Comparison of ENCODE assay signal across 16 cellular contexts in the genomic region with DNA sequence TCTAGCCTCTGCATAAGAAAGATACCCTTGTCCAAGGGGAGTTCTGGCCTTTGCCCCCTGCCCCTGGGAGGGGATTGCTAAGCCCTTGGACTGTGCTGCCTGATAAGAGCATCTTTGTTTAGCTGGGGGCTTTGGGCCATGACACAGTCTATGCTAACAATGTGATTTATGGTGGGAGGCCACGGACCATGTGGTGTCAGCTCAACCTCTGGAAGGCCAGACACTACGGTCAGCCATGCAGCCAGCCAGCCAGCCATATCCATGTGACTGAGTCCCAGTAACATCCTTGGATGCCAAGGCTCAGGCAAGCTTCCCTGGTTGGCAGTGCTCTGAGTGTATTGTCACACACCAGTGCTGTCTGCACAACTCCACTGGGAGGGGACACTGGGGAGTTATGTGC.
A peak's percentile ranks its signal among the peaks of the same experiment; 100 is the strongest.
DNase-seq lines count a peak whose midpoint lies in the region; TF ChIP-seq lines count a peak whose summit lies in the region.
"Had no signal": no experiment of that assay in that cellular context is flagged by ENCODE, and none has a peak within 500 bp of the region (broad histone marks: within the 10 kb centered on the region; RNA-seq: fewer than 3 reads in every experiment).

No MANE protein-coding gene starts in this region.

- H3K4ac ChIP-seq in neuronal stem cell (ENCODE audit: low read length) = no peak overlapping the region

- H3K4me1 ChIP-seq in neuronal stem cell (ENCODE audit: control insufficient read depth in 2 of 2, insufficient read depth in 1 of 2, low read depth in 1 of 2, low read length in 2 of 2) (peaks cover 4 to 22% of the 10 kb centered on the region in 2 donors), vagina (peaks cover 40% of the 10 kb centered on the region)

- H3K14ac ChIP-seq in neuronal stem cell (ENCODE audit: low read length) = no peak overlapping the region

- no peak overlapping the region for H4K91ac ChIP-seq in neuronal stem cell (ENCODE audit: low read depth, low read length, poor library complexity)

- no peak overlapping the region for H3K4me2 ChIP-seq in neuronal stem cell (ENCODE audit: insufficient read depth, low read length, poor library complexity, severe bottlenecking)

- H2BK120ac ChIP-seq in neuronal stem cell (ENCODE audit: low read depth, low read length) = no peak overlapping the region

- H3K36me3 ChIP-seq in neuronal stem cell (replicated peaks in 1 of 2; ENCODE audit: control insufficient read depth in 2 of 2, insufficient read depth in 2 of 2, low read length in 2 of 2) = no peaks in the 10 kb centered on the region
- no peaks in the 10 kb centered on the region for H3K36me3 ChIP-seq in vagina

- H3K23ac ChIP-seq in neuronal stem cell (ENCODE audit: low read depth, low read length, poor library complexity) = no peak overlapping the region

- DNase-seq in NCI-H82 (lab: John Stamatoyannopoulos, UW) (peak; percentile 12), NCI-H82 treated with DMSO at 0.1 percent for 48 hours (lab: John Stamatoyannopoulos, UW; ENCODE audit: unreplicated experiment) (no peak), medulla oblongata (ENCODE audit: extremely low spot score) (peak; percentile 6), neuronal stem cell (ENCODE audit: low spot score) (no peak), vagina (ENCODE audit: extremely low spot score in 2 of 2) (peak; percentile 64 to 74), GF-D8 (lab: John Stamatoyannopoulos, UW) (no peak), Kasumi-1 (lab: John Stamatoyannopoulos, UW) (no peak)
- no peak for DNase-seq in activated naive CD4-positive, alpha-beta T cell (lab: John Stamatoyannopoulos, UW)
- DNase-seq: CD8-positive, alpha-beta T cell; COR-L47; DMS153; DMS79 treated with DMSO at 0.1 percent for 48 hours; EL; HCEC 1CT; HFFc6 had no signal

- H2AFZ ChIP-seq in neuronal stem cell (ENCODE audit: low read length) = no peak overlapping the region

- no peak overlapping the region for H4K8ac ChIP-seq in neuronal stem cell (ENCODE audit: low read depth, low read length)

- no CpG with 5 or more reads among the region's 2 CpGs for WGBS in neuronal stem cell (ENCODE audit: extremely low coverage in 2 of 2, insufficient read length in 2 of 2, insufficient replicate concordance in 1 of 2), 2 donors

- intact Hi-C loops in vagina (cut with DNase I) = no loop called here

- H2BK12ac ChIP-seq in neuronal stem cell (ENCODE audit: low read length) = no peak overlapping the region

- TF ChIP-seq POLR2A in vagina (IDR thresholded peaks at IDR 0.05) = no peak

- H3K18ac ChIP-seq in neuronal stem cell (ENCODE audit: low read length) = peak overlapping the region; percentile 8

- H2BK5ac ChIP-seq in neuronal stem cell (ENCODE audit: low read length) = no peak overlapping the region

- H3K4me3 ChIP-seq in neuronal stem cell (ENCODE audit: low read length in 2 of 2) = no peak overlapping the region
- no peak overlapping the region for H3K4me3 ChIP-seq in vagina

- no peak overlapping the region for H2BK15ac ChIP-seq in neuronal stem cell (ENCODE audit: low read length)

- H3K27ac ChIP-seq in neuronal stem cell (replicated peaks; ENCODE audit: low read length) = no peak overlapping the region
- H3K27ac ChIP-seq in vagina = no peak overlapping the region
- H3K27ac ChIP-seq: 22Rv1 had no signal

- H3K9me3 ChIP-seq in neuronal stem cell (replicated peaks in 1 of 2; ENCODE audit: control insufficient read depth in 2 of 2, insufficient read depth in 1 of 2, low read depth in 1 of 2, low read length in 2 of 2) (no peaks in the 10 kb centered on the region), vagina (no peaks in the 10 kb centered on the region)

- no peaks in the 10 kb centered on the region for H3K79me1 ChIP-seq in neuronal stem cell (ENCODE audit: low read depth, low read length)

- no peak overlapping the region for H2AK5ac ChIP-seq in neuronal stem cell (ENCODE audit: low read depth, low read length)

- TF ChIP-seq CTCF in vagina (IDR thresholded peaks at IDR 0.05) = no peak

- H3K27me3 ChIP-seq in neuronal stem cell (ENCODE audit: control insufficient read depth in 3 of 3, insufficient read depth in 3 of 3, low read depth in 1 of 3, low read length in 3 of 3) (no peaks in the 10 kb centered on the region), vagina (no peaks in the 10 kb centered on the region)

- H3K9ac ChIP-seq in neuronal stem cell (ENCODE audit: low read depth, low read length, poor library complexity) = no peak overlapping the region

Comparison
In these comparisons a context has a peak if more than half of its experiments do, and no peak if none do; other contexts are left out.
1. DNase-seq: peak in NCI-H82 (single experiment), medulla oblongata (single experiment) and vagina (2 of 2); none in NCI-H82 treated with DMSO at 0.1 percent for 48 hours (single experiment), neuronal stem cell (single experiment), GF-D8 (single experiment), activated naive CD4-positive, alpha-beta T cell (0 of 4) and Kasumi-1 (0 of 2).